17 cellular contexts compared by ENCODE assay signal in genomic region chr11:66612458-66612857, GRCh38. TPM values are rescaled to one million over a fixed set of nuclear protein-coding genes. Genes with fewer than 3 reads are reported as not detected.
DNase-seq lines count a peak whose midpoint lies in the region; ATAC-seq and TF ChIP-seq lines count a peak whose summit lies in the region.
"Had no signal": no experiment of that assay in that cellular context is flagged by ENCODE, and none has a peak within 500 bp of the region (broad histone marks: within the 10 kb centered on the region; RNA-seq: fewer than 3 reads in every experiment).

No MANE protein-coding gene starts in this region.

- POLR2A ChIA-PET in activated B cell treated with CpG ODN at 0.5 μM for 24 hours (lab: Charles Lee) = interaction anchor here (0.7 to 4.0 kb wide), 3 partner anchors 10 to 129 kb away, joined by 3 to 47 read pairs (median 3); partner anchors contain the start of gene RBM4B

- no peaks in the 10 kb centered on the region for H3K27me3 Mint-ChIP-seq in activated B cell treated with CpG ODN at 0.5 μM for 24 hours
- H3K27me3 Mint-ChIP-seq in stimulated activated memory B cell treated with anti-CD40 and anti-IgM and Interleukin-4, amounts not matched to agents 10 μg/mL and 1 μg/mL and 100 μg/mL, for 72 hours = no peaks in the 10 kb centered on the region
- H3K27me3 Mint-ChIP-seq: CD4-positive, alpha-beta T cell had no signal

- H3K27ac Mint-ChIP-seq in activated B cell treated with CpG ODN at 0.5 μM for 24 hours = peak overlapping the region; percentile 88
- peak overlapping the region; percentile 94 for H3K27ac Mint-ChIP-seq in stimulated activated memory B cell treated with anti-CD40 and anti-IgM and Interleukin-4, amounts not matched to agents 10 μg/mL and 1 μg/mL and 100 μg/mL, for 72 hours
- H3K27ac Mint-ChIP-seq: CD4-positive, alpha-beta T cell had no signal

- peaks cover 24% of the 10 kb centered on the region for H3F3A ChIP-seq in DOHH2 (ENCODE audit: control insufficient read depth, insufficient read depth)

- H3K79me2 ChIP-seq in DOHH2 (ENCODE audit: control insufficient read depth, low read length) = peaks cover 47% of the 10 kb centered on the region
- peaks cover 21% of the 10 kb centered on the region for H3K79me2 ChIP-seq in Karpas-422 (ENCODE audit: low read length)

- peaks cover 70% of the 10 kb centered on the region for H3K4me1 ChIP-seq in DOHH2 (ENCODE audit: control insufficient read depth, low read length)
- peaks cover 37% of the 10 kb centered on the region for H3K4me1 ChIP-seq in Karpas-422 (ENCODE audit: low read length)
- H3K4me1 ChIP-seq: BE2C had no signal

- CTCF ChIA-PET in activated B cell treated with CpG ODN at 0.5 μM for 24 hours (lab: Charles Lee) = no interaction called here

- TF ChIP-seq CTCF in DOHH2 (IDR thresholded peaks at IDR 0.05; ENCODE audit: low read depth, low read length, poor library complexity, severe bottlenecking) (no peak), activated B cell treated with CpG ODN at 0.5 μM for 24 hours (IDR thresholded peaks at IDR 0.05) (no peak)

- H3K9me3 ChIP-seq in DOHH2 (ENCODE audit: control insufficient read depth, insufficient read depth, low read length) = no peaks in the 10 kb centered on the region
- H3K9me3 ChIP-seq in Karpas-422 (ENCODE audit: low read length) = no peaks in the 10 kb centered on the region
- H3K9me3 ChIP-seq: BE2C had no signal

- no peak for ATAC-seq in activated B cell treated with CpG ODN at 0.5 μM for 24 hours (ENCODE audit: low read depth)
- ATAC-seq in stimulated activated memory B cell treated with anti-CD40 and anti-IgM and Interleukin-4, amounts not matched to agents 10 μg/mL and 1 μg/mL and 100 μg/mL, for 72 hours = no peak

- H3K36me3 Mint-ChIP-seq in activated B cell treated with CpG ODN at 0.5 μM for 24 hours (ENCODE audit: low read depth) = peaks cover 12% of the 10 kb centered on the region
- peaks cover 12% of the 10 kb centered on the region for H3K36me3 Mint-ChIP-seq in stimulated activated memory B cell treated with anti-CD40 and anti-IgM and Interleukin-4, amounts not matched to agents 10 μg/mL and 1 μg/mL and 100 μg/mL, for 72 hours

- DNase-seq in Karpas-422 (no peak), activated B cell treated with CpG ODN at 0.5 μM for 24 hours (no peak), COLO668 (lab: John Stamatoyannopoulos, UW; ENCODE audit: unreplicated experiment) (no peak), globus pallidus (ENCODE audit: low spot score) (no peak), putamen (ENCODE audit: low spot score) (no peak), dermis blood vessel endothelial cell (no peak)
- DNase-seq: BE2C; CD4-positive, alpha-beta T cell; DMS153; DMS79; GF-D8; GOT3; H7 had no signal

- H4K20me1 ChIP-seq in DOHH2 (ENCODE audit: control insufficient read depth, insufficient read depth, low read depth, low read length) (peaks cover 4% of the 10 kb centered on the region; the same call in 1 of the 2 replicates), Karpas-422 (ENCODE audit: insufficient read depth, low read depth, low read length) (peaks cover 7% of the 10 kb centered on the region)

- H2AFZ ChIP-seq in Karpas-422 (ENCODE audit: low read length) = no peak overlapping the region

- H3K9ac ChIP-seq in Karpas-422 (ENCODE audit: low read length) = no peak overlapping the region

- H3K4me3 ChIP-seq in DOHH2 (ENCODE audit: low read length) (no peak overlapping the region), Karpas-422 (ENCODE audit: low read length) (no peak overlapping the region)

- no peaks in the 10 kb centered on the region for H3K9me3 Mint-ChIP-seq in activated B cell treated with CpG ODN at 0.5 μM for 24 hours
- no peaks in the 10 kb centered on the region for H3K9me3 Mint-ChIP-seq in stimulated activated memory B cell treated with anti-CD40 and anti-IgM and Interleukin-4, amounts not matched to agents 10 μg/mL and 1 μg/mL and 100 μg/mL, for 72 hours
- H3K9me3 Mint-ChIP-seq: CD4-positive, alpha-beta T cell had no signal

- H3K4me1 Mint-ChIP-seq in activated B cell treated with CpG ODN at 0.5 μM for 24 hours = peaks cover 58% of the 10 kb centered on the region
- H3K4me1 Mint-ChIP-seq in stimulated activated memory B cell treated with anti-CD40 and anti-IgM and Interleukin-4, amounts not matched to agents 10 μg/mL and 1 μg/mL and 100 μg/mL, for 72 hours = peaks cover 50% of the 10 kb centered on the region

- peaks cover 14% of the 10 kb centered on the region for H3K36me3 ChIP-seq in DOHH2 (ENCODE audit: control insufficient read depth, low read length)
- H3K36me3 ChIP-seq in Karpas-422 (ENCODE audit: insufficient read depth, low read length) = peaks cover 3% of the 10 kb centered on the region

- no peak overlapping the region for H3K27ac ChIP-seq in DOHH2 (ENCODE audit: low read depth, low read length)
- peak overlapping the region; percentile 73 for H3K27ac ChIP-seq in Karpas-422 (ENCODE audit: low read length)
- H3K27ac ChIP-seq: C4-2B had no signal

- H3K9me2 ChIP-seq in DOHH2 (replicated peaks; ENCODE audit: control insufficient read depth, low read length) (no peaks in the 10 kb centered on the region), Karpas-422 (replicated peaks; ENCODE audit: insufficient read depth, low read length) (no peaks in the 10 kb centered on the region)

- no peaks in the 10 kb centered on the region for H3K27me3 ChIP-seq in DOHH2 (ENCODE audit: control insufficient read depth, low read length)
- H3K27me3 ChIP-seq in Karpas-422 (ENCODE audit: low read length) = no peaks in the 10 kb centered on the region
- H3K27me3 ChIP-seq: BE2C had no signal

- no peak overlapping the region for H3K4me3 Mint-ChIP-seq in activated B cell treated with CpG ODN at 0.5 μM for 24 hours
- no peak overlapping the region for H3K4me3 Mint-ChIP-seq in stimulated activated memory B cell treated with anti-CD40 and anti-IgM and Interleukin-4, amounts not matched to agents 10 μg/mL and 1 μg/mL and 100 μg/mL, for 72 hours
- H3K4me3 Mint-ChIP-seq: CD4-positive, alpha-beta T cell had no signal

- intact Hi-C loops in activated B cell treated with CpG ODN at 0.5 μM for 24 hours (cut with micrococcal nuclease) = loop anchor here (10.0 kb wide), 1 partner anchor 502 kb away; the partner anchor contains the start of gene KDM2A

- H3K4me2 ChIP-seq in DOHH2 (ENCODE audit: low read length) (peak overlapping the region; percentile 57; the same call in 1 of the 2 replicates), Karpas-422 (ENCODE audit: low read depth, low read length, poor library complexity, severe bottlenecking) (no peak overlapping the region)

RNA-seq across cellular contexts. Expression of gene RBM14, which starts 4.0 kb away (rescaled TPM):
- total RNA-seq in Karpas-422 (2014; rRNA removed; shearing (Covaris generic); ENCODE audit: low replicate concordance) = 47.9 and 51.3 TPM in 2 replicates
- total RNA-seq in activated B cell treated with CpG ODN at 0.5 μM for 24 hours (147 and 160 TPM in 2 replicates), dermis blood vessel endothelial cell (29.3 and 44.7 TPM in 2 replicates)

RNA-seq across cellular contexts. Expression of gene CCS, which starts 19.5 kb away (rescaled TPM):
- total RNA-seq in Karpas-422 (2014; rRNA removed; shearing (Covaris generic); ENCODE audit: low replicate concordance) = 24.6 and 57.6 TPM in 2 replicates
- total RNA-seq in activated B cell treated with CpG ODN at 0.5 μM for 24 hours (59.0 and 65.3 TPM in 2 replicates), dermis blood vessel endothelial cell (27.2 and 33.5 TPM in 2 replicates)

RNA-seq across cellular contexts. Expression of gene CCDC87, which starts 19.6 kb away (rescaled TPM):
- 0.22 and 0.75 TPM in 2 replicates for total RNA-seq in Karpas-422 (2014; rRNA removed; shearing (Covaris generic); ENCODE audit: low replicate concordance)
- 0.22 and 0.31 TPM in 2 replicates for total RNA-seq in activated B cell treated with CpG ODN at 0.5 μM for 24 hours
- 0.17 and 0.28 TPM in 2 replicates for total RNA-seq in dermis blood vessel endothelial cell

RNA-seq across cellular contexts. Expression of gene RBM4, which starts 26.0 kb away (rescaled TPM):
- 103 and 141 TPM in 2 replicates for total RNA-seq in Karpas-422 (2014; rRNA removed; shearing (Covaris generic); ENCODE audit: low replicate concordance)
- total RNA-seq in activated B cell treated with CpG ODN at 0.5 μM for 24 hours (197 and 202 TPM in 2 replicates), dermis blood vessel endothelial cell (125 and 157 TPM in 2 replicates)

RNA-seq across cellular contexts. Expression of gene CTSF, which starts 44.1 kb away (rescaled TPM):
- not detected in 2 replicates for total RNA-seq in Karpas-422 (2014; rRNA removed; shearing (Covaris generic); ENCODE audit: low replicate concordance)
- total RNA-seq in activated B cell treated with CpG ODN at 0.5 μM for 24 hours (2.0 and 3.6 TPM in 2 replicates), dermis blood vessel endothelial cell (27.8 and 63.5 TPM in 2 replicates)
- total RNA-seq: HT-29 had no signal
